ENCODE assay signal across 8 cellular contexts in genomic region chr10:60237977-60238376, GRCh38.
DNase-seq lines count a peak whose midpoint lies in the region; ATAC-seq, FAIRE-seq and TF ChIP-seq lines count a peak whose summit lies in the region.

No MANE protein-coding gene starts in this region.

- TF ChIP-seq POLR2A in GM12892 (IDR thresholded peaks at IDR 0.05; ENCODE audit: low read depth, low read length) (no peak), gastrocnemius medialis (IDR thresholded peaks at IDR 0.05) (no peak), Peyer's patch (IDR thresholded peaks at IDR 0.05) (no peak)

- H3K9me3 ChIP-seq in GM23248 (ENCODE audit: low read depth) = no peaks in the 10 kb centered on the region
- H3K9me3 ChIP-seq in OCI-LY7 (ENCODE audit: low read length) = no peaks in the 10 kb centered on the region
- no peaks in the 10 kb centered on the region for H3K9me3 ChIP-seq in gastrocnemius medialis
- no peaks in the 10 kb centered on the region for H3K9me3 ChIP-seq in Peyer's patch

- ATAC-seq in gastrocnemius medialis = no peak
- ATAC-seq in GM21717 (IDR thresholded peaks at IDR 0.05; ENCODE audit: unreplicated experiment) = no peak

- H3K27ac ChIP-seq in GM23248 (no peak overlapping the region), OCI-LY7 (ENCODE audit: low read depth, low read length, poor library complexity, severe bottlenecking) (peak overlapping the region; percentile 99), gastrocnemius medialis (no peak overlapping the region), Peyer's patch (peak overlapping the region in 2 of 4 donors; percentile 54 to 73)

- H3K79me2 ChIP-seq in GM23248 (ENCODE audit: insufficient read depth) (no peaks in the 10 kb centered on the region), OCI-LY7 (ENCODE audit: insufficient read depth, low read depth, low read length) (no peaks in the 10 kb centered on the region)

- BruUV-seq in OCI-LY7 (replicated peaks; lab: Mats Ljungman, UMichigan) = TSS peak; percentile 96

- in situ Hi-C loops in GM23248 (cut with MboI) = loop anchor here (10.0 kb wide), 1 partner anchor 197 kb away; no protein-coding TSS in a partner anchor
- in situ Hi-C loops in gastrocnemius medialis (cut with MboI; ENCODE audit: low sequenced_read_pairs in 4 of 4) = no loop called here

- intact Hi-C loops in OCI-LY7 (cut with micrococcal nuclease; ENCODE audit: unreplicated experiment) (loop anchor here (1.0 to 10.0 kb wide), 12 partner anchors 29 to 1973 kb away; partner anchors contain the start of genes CCDC6, CDK1, CISD1 and IPMK), gastrocnemius medialis (cut with DNase I; ENCODE audit: low total_unique reads) (no loop called here)

- POLR2A ChIA-PET in OCI-LY7 (lab: Charles Lee) = interaction anchor here (0.6 to 2.5 kb wide), 29 partner anchors 8 to 534 kb away, joined by 3 to 13 read pairs (median 4); no protein-coding TSS in a partner anchor

- H4K20me1 ChIP-seq in GM23248 (ENCODE audit: insufficient read depth) (no peaks in the 10 kb centered on the region), OCI-LY7 (ENCODE audit: insufficient read depth, low read length) (no peaks in the 10 kb centered on the region)

- no peak overlapping the region for H3K9ac ChIP-seq in GM23248

- no peaks in the 10 kb centered on the region for H3K9me2 ChIP-seq in GM23248 (ENCODE audit: insufficient read depth)
- H3K9me2 ChIP-seq in OCI-LY7 (ENCODE audit: insufficient read depth, low read length) = no peaks in the 10 kb centered on the region

- peak; percentile 46 for FAIRE-seq in GM12892 (lab: Jason Lieb, UNC)

- TF ChIP-seq CTCF in OCI-LY7 (conservative IDR thresholded peaks at IDR 0.05; ENCODE audit: low read length) (no peak), gastrocnemius medialis (IDR thresholded peaks at IDR 0.05 in 4 of 5, conservative IDR thresholded peaks at IDR 0.05 in 1 of 5) (no peak), Peyer's patch (IDR thresholded peaks at IDR 0.05) (no peak)

- DNase-seq in GM12892 (ENCODE audit: insufficient read length) (no peak), GM23248 (peak; percentile 40), OCI-LY7 (ENCODE audit: low spot score) (peak; percentile 31), iris pigment epithelial cell (ENCODE audit: low read depth) (peak; percentile 55), gastrocnemius medialis (no peak), NCI-H526 (lab: John Stamatoyannopoulos, UW) (no peak), Peyer's patch (no peak)

- CTCF ChIA-PET in OCI-LY7 (lab: Charles Lee; ENCODE audit: unreplicated experiment) = interaction anchor here (0.6 to 2.1 kb wide), 15 partner anchors 8 to 416 kb away, joined by 3 to 7 read pairs (median 3); partner anchors contain the start of gene CCDC6

- H3K4me3 ChIP-seq in GM23248 (0 out of 2 replicates have a peak overlapping the region, but pooled peaks have one; percentile 26), OCI-LY7 (ENCODE audit: low read depth, low read length, poor library complexity, severe bottlenecking) (peak overlapping the region; percentile 63), gastrocnemius medialis (no peak overlapping the region), Peyer's patch (no peak overlapping the region)

- WGBS in GM23248 (ENCODE audit: low coverage in 1 of 2, low lambda C conversion rate in 2 of 2, missing lambda C conversion rate in 2 of 2), 2 experiments = 58 to 64% methylated on average over 5 of the region's 5 CpGs

- H3K4me2 ChIP-seq in GM23248 (ENCODE audit: unreplicated experiment) (peak overlapping the region; percentile 16), OCI-LY7 (ENCODE audit: low read length) (peak overlapping the region; percentile 97)

- no peaks in the 10 kb centered on the region for H3K27me3 ChIP-seq in GM23248 (replicated peaks; ENCODE audit: insufficient read depth)
- H3K27me3 ChIP-seq in gastrocnemius medialis = no peaks in the 10 kb centered on the region
- no peaks in the 10 kb centered on the region for H3K27me3 ChIP-seq in Peyer's patch

- no peaks in the 10 kb centered on the region for H3K36me3 ChIP-seq in GM23248 (ENCODE audit: low read depth)
- H3K36me3 ChIP-seq in OCI-LY7 (ENCODE audit: insufficient read depth, low read length) = no peaks in the 10 kb centered on the region
- no peaks in the 10 kb centered on the region for H3K36me3 ChIP-seq in gastrocnemius medialis
- no peaks in the 10 kb centered on the region for H3K36me3 ChIP-seq in Peyer's patch

- peaks cover 3% of the 10 kb centered on the region; the same call in 1 of the 2 replicates for H3K4me1 ChIP-seq in GM23248 (ENCODE audit: insufficient read depth)
- H3K4me1 ChIP-seq in OCI-LY7 (ENCODE audit: insufficient read depth, low read length, poor library complexity, severe bottlenecking) = peaks cover 63% of the 10 kb centered on the region
- no peaks in the 10 kb centered on the region for H3K4me1 ChIP-seq in gastrocnemius medialis
- H3K4me1 ChIP-seq in Peyer's patch = no peaks in the 10 kb centered on the region

- H3F3A ChIP-seq in GM23248 (ENCODE audit: insufficient read depth) = no peaks in the 10 kb centered on the region

- H2AFZ ChIP-seq in GM23248 (peak overlapping the region; percentile 21), OCI-LY7 (ENCODE audit: low read length) (peak overlapping the region; percentile 90; the same call in 1 of the 2 replicates)

Comparison
In these comparisons a context has a peak if more than half of its experiments do, and no peak if none do; other contexts are left out.
1. DNase-seq: peak in GM23248 (single experiment), OCI-LY7 (single experiment) and iris pigment epithelial cell (single experiment); none in GM12892 (single experiment), gastrocnemius medialis (0 of 2), NCI-H526 (0 of 2) and Peyer's patch (0 of 3).
2. H3K4me3 ChIP-seq: peak in GM23248 (single experiment) and OCI-LY7 (single experiment); none in gastrocnemius medialis (0 of 4) and Peyer's patch (0 of 4).